1 cellular context compared by ENCODE assay signal in the genomic region with DNA sequence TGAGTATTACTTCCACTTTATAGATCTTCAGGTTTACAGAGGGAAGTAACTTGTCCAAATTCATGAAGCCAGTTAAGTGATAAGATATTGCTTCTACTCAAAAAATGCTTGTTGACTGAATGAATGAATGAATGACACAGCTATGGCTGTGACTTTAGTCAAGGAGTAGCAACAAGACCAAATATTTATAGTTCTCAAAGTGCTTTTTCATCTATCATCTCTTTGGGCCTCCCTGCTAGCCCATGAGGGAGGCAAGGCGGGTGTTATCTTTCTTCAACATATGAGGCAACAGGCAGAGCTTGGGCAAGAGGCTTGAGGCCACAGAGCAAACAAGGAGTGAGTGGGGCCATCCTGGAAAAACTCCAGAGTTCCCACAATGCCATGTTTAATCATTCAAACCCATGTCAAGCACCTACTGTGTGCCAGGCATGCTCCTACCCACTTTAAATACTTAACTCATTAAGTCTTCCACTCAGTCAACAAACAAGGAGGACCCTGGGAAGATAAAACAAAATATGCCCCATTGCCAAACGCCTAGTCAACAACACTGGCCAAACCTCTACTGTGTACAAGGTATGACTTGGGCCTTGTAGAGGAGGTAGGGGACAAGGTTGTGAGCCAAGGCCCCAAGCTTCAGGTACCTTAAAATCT.
TF ChIP-seq lines count a peak whose summit lies in the region.

No MANE protein-coding gene starts in this region.

TF ChIP-seq in K562, 482 proteins besides CTCF, POLR2A, EP300 and RAD21 (continued from another document and continues in another):
- TF ChIP-seq ZNF311 (CRISPR knock-in tag; IDR thresholded peaks at IDR 0.05) (peak; percentile 91; the same call in 1 of the 2 replicates), SREBF2 (CRISPR knock-in tag; IDR thresholded peaks at IDR 0.05) (no peak), KLF1 (tag; IDR thresholded peaks at IDR 0.05) (no peak), KLF10 (CRISPR knock-in tag; IDR thresholded peaks at IDR 0.05) (no peak), ZC3H8 (IDR thresholded peaks at IDR 0.05) (no peak), ZNF644 (tag; IDR thresholded peaks at IDR 0.05; ENCODE audit: low read depth) (peak; percentile 26; the same call in 1 of the 2 replicates), POLR2G (IDR thresholded peaks at IDR 0.05; ENCODE audit: low read depth, low read length) (no peak), NEUROD1 (IDR thresholded peaks at IDR 0.05; ENCODE audit: borderline replicate concordance, low read depth, low read length, partially characterized antibody) (peak; percentile 70), ZNF239 (CRISPR knock-in tag; IDR thresholded peaks at IDR 0.05) (peak; percentile 57; the same call in 1 of the 2 replicates), TEAD1 (CRISPR knock-in tag; IDR thresholded peaks at IDR 0.05) (peak in 1 of 2 experiments; percentile 60; a peak in 1 of 4 replicates), SAFB2 (IDR thresholded peaks at IDR 0.05; ENCODE audit: borderline replicate concordance, low read depth, low read length, severe bottlenecking) (no peak), NFXL1 (CRISPR knock-in tag; IDR thresholded peaks at IDR 0.05) (0 out of 2 replicates have a peak, but pooled peaks have one; percentile 24), PCBP1 (IDR thresholded peaks at IDR 0.05; ENCODE audit: low read depth, low read length, poor library complexity, severe bottlenecking) (no peak), MEIS2 (IDR thresholded peaks at IDR 0.05; ENCODE audit: partially characterized antibody) (peak; percentile 91), POLR2AphosphoS2 (IDR thresholded peaks at IDR 0.05; ENCODE audit: low read length) (no peak), MXI1 (IDR thresholded peaks at IDR 0.05; ENCODE audit: low read depth, low read length) (no peak), RBM22 (IDR thresholded peaks at IDR 0.05; ENCODE audit: low read depth, low read length, poor library complexity, severe bottlenecking) (no peak), NCOA6 (IDR thresholded peaks at IDR 0.05) (no peak), TRIM24 (IDR thresholded peaks at IDR 0.05) (peak; percentile 74 to 91), SRSF7 (optimal IDR thresholded peaks at IDR 0.05; ENCODE audit: low read depth, low read length) (no peak), DDX20 (tag; IDR thresholded peaks at IDR 0.05; ENCODE audit: low read depth) (peak; percentile 23; the same call in 1 of the 2 replicates), ZNF586 (CRISPR knock-in tag; conservative IDR thresholded peaks at IDR 0.05) (no peak), ZNF766 (CRISPR knock-in tag; conservative IDR thresholded peaks at IDR 0.05) (peak; percentile 90), XRCC3 (IDR thresholded peaks at IDR 0.05) (no peak), SRSF9 (IDR thresholded peaks at IDR 0.05; ENCODE audit: borderline replicate concordance, low read depth, low read length) (no peak), KDM5B (IDR thresholded peaks at IDR 0.05; ENCODE audit: insufficient replicate concordance, low read depth, low read length) (no peak), MIER1 (IDR thresholded peaks at IDR 0.05; ENCODE audit: low read depth) (no peak), NRF1 (conservative IDR thresholded peaks at IDR 0.05 in 1 of 2, IDR thresholded peaks at IDR 0.05 in 1 of 2) (no peak; a peak in 1 of 4 replicates), GATA2 (CRISPR knock-in tag; IDR thresholded peaks at IDR 0.05) (peak; percentile 87), HEY1 (CRISPR knock-in tag; IDR thresholded peaks at IDR 0.05; ENCODE audit: borderline replicate concordance) (no peak), SMAD3 (CRISPR knock-in tag; conservative IDR thresholded peaks at IDR 0.05) (0 out of 2 replicates have a peak, but pooled peaks have one; percentile 54), ZKSCAN1 (IDR thresholded peaks at IDR 0.05; ENCODE audit: low read depth, low read length) (peak; percentile 99), SIX5 (IDR thresholded peaks at IDR 0.05; ENCODE audit: borderline replicate concordance in 1 of 2, insufficient read depth in 1 of 2, low read depth in 1 of 2, low read length in 2 of 2) (no peak), NBN (IDR thresholded peaks at IDR 0.05; ENCODE audit: low read depth) (peak; percentile 83), SRSF1 (IDR thresholded peaks at IDR 0.05; ENCODE audit: low read depth, low read length) (no peak), SRSF3 (IDR thresholded peaks at IDR 0.05; ENCODE audit: insufficient read depth, low read length) (no peak), ARHGAP35 (IDR thresholded peaks at IDR 0.05; ENCODE audit: partially characterized antibody) (no peak), HCFC1 (IDR thresholded peaks at IDR 0.05; ENCODE audit: low read depth, low read length) (no peak), NONO (IDR thresholded peaks at IDR 0.05; ENCODE audit: low read depth in 2 of 2, low read length in 1 of 2) (no peak), RFX7 (CRISPR knock-in tag; IDR thresholded peaks at IDR 0.05) (0 out of 2 replicates have a peak, but pooled peaks have one; percentile 45), SLC30A9 (CRISPR knock-in tag; IDR thresholded peaks at IDR 0.05) (no peak), FOS (IDR thresholded peaks at IDR 0.05; ENCODE audit: extremely low read depth, insufficient read length) (no peak), TAF15 (IDR thresholded peaks at IDR 0.05; ENCODE audit: low read depth, low read length) (no peak), KAT7 (CRISPR knock-in tag; IDR thresholded peaks at IDR 0.05; ENCODE audit: borderline replicate concordance) (no peak)
- TF ChIP-seq, protein P1, sequence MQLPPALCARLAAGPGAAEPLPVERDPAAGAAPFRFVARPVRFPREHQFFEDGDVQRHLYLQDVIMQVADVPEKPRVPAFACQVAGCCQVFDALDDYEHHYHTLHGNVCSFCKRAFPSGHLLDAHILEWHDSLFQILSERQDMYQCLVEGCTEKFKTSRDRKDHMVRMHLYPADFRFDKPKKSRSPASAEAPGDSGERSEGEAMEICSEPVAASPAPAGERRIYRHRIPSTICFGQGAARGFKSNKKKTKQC (CRISPR knock-in tag; IDR thresholded peaks at IDR 0.05) = no peak
- TF ChIP-seq, protein P2, sequence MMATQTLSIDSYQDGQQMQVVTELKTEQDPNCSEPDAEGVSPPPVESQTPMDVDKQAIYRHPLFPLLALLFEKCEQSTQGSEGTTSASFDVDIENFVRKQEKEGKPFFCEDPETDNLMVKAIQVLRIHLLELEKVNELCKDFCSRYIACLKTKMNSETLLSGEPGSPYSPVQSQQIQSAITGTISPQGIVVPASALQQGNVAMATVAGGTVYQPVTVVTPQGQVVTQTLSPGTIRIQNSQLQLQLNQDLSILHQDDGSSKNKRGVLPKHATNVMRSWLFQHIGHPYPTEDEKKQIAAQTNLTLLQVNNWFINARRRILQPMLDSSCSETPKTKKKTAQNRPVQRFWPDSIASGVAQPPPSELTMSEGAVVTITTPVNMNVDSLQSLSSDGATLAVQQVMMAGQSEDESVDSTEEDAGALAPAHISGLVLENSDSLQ (IDR thresholded peaks at IDR 0.05) = peak; percentile 82
- TF ChIP-seq, protein P3, sequence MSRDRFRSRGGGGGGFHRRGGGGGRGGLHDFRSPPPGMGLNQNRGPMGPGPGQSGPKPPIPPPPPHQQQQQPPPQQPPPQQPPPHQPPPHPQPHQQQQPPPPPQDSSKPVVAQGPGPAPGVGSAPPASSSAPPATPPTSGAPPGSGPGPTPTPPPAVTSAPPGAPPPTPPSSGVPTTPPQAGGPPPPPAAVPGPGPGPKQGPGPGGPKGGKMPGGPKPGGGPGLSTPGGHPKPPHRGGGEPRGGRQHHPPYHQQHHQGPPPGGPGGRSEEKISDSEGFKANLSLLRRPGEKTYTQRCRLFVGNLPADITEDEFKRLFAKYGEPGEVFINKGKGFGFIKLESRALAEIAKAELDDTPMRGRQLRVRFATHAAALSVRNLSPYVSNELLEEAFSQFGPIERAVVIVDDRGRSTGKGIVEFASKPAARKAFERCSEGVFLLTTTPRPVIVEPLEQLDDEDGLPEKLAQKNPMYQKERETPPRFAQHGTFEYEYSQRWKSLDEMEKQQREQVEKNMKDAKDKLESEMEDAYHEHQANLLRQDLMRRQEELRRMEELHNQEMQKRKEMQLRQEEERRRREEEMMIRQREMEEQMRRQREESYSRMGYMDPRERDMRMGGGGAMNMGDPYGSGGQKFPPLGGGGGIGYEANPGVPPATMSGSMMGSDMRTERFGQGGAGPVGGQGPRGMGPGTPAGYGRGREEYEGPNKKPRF (IDR thresholded peaks at IDR 0.05; ENCODE audit: low read depth, low read length) = no peak
- TF ChIP-seq, protein P4, sequence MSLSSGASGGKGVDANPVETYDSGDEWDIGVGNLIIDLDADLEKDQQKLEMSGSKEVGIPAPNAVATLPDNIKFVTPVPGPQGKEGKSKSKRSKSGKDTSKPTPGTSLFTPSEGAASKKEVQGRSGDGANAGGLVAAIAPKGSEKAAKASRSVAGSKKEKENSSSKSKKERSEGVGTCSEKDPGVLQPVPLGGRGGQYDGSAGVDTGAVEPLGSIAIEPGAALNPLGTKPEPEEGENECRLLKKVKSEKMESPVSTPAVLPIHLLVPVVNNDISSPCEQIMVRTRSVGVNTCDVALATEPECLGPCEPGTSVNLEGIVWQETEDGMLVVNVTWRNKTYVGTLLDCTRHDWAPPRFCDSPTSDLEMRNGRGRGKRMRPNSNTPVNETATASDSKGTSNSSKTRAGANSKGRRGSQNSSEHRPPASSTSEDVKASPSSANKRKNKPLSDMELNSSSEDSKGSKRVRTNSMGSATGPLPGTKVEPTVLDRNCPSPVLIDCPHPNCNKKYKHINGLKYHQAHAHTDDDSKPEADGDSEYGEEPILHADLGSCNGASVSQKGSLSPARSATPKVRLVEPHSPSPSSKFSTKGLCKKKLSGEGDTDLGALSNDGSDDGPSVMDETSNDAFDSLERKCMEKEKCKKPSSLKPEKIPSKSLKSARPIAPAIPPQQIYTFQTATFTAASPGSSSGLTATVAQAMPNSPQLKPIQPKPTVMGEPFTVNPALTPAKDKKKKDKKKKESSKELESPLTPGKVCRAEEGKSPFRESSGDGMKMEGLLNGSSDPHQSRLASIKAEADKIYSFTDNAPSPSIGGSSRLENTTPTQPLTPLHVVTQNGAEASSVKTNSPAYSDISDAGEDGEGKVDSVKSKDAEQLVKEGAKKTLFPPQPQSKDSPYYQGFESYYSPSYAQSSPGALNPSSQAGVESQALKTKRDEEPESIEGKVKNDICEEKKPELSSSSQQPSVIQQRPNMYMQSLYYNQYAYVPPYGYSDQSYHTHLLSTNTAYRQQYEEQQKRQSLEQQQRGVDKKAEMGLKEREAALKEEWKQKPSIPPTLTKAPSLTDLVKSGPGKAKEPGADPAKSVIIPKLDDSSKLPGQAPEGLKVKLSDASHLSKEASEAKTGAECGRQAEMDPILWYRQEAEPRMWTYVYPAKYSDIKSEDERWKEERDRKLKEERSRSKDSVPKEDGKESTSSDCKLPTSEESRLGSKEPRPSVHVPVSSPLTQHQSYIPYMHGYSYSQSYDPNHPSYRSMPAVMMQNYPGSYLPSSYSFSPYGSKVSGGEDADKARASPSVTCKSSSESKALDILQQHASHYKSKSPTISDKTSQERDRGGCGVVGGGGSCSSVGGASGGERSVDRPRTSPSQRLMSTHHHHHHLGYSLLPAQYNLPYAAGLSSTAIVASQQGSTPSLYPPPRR (CRISPR knock-in tag; IDR thresholded peaks at IDR 0.05; ENCODE audit: borderline replicate concordance) = no peak
- TF ChIP-seq, protein P5, sequence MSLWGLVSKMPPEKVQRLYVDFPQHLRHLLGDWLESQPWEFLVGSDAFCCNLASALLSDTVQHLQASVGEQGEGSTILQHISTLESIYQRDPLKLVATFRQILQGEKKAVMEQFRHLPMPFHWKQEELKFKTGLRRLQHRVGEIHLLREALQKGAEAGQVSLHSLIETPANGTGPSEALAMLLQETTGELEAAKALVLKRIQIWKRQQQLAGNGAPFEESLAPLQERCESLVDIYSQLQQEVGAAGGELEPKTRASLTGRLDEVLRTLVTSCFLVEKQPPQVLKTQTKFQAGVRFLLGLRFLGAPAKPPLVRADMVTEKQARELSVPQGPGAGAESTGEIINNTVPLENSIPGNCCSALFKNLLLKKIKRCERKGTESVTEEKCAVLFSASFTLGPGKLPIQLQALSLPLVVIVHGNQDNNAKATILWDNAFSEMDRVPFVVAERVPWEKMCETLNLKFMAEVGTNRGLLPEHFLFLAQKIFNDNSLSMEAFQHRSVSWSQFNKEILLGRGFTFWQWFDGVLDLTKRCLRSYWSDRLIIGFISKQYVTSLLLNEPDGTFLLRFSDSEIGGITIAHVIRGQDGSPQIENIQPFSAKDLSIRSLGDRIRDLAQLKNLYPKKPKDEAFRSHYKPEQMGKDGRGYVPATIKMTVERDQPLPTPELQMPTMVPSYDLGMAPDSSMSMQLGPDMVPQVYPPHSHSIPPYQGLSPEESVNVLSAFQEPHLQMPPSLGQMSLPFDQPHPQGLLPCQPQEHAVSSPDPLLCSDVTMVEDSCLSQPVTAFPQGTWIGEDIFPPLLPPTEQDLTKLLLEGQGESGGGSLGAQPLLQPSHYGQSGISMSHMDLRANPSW (CRISPR knock-in tag; IDR thresholded peaks at IDR 0.05) = no peak
- TF ChIP-seq, protein P6, sequence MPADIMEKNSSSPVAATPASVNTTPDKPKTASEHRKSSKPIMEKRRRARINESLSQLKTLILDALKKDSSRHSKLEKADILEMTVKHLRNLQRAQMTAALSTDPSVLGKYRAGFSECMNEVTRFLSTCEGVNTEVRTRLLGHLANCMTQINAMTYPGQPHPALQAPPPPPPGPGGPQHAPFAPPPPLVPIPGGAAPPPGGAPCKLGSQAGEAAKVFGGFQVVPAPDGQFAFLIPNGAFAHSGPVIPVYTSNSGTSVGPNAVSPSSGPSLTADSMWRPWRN (IDR thresholded peaks at IDR 0.05; ENCODE audit: low read depth) = peak; percentile 52; the same call in 1 of the 2 replicates
- TF ChIP-seq, protein P7, sequence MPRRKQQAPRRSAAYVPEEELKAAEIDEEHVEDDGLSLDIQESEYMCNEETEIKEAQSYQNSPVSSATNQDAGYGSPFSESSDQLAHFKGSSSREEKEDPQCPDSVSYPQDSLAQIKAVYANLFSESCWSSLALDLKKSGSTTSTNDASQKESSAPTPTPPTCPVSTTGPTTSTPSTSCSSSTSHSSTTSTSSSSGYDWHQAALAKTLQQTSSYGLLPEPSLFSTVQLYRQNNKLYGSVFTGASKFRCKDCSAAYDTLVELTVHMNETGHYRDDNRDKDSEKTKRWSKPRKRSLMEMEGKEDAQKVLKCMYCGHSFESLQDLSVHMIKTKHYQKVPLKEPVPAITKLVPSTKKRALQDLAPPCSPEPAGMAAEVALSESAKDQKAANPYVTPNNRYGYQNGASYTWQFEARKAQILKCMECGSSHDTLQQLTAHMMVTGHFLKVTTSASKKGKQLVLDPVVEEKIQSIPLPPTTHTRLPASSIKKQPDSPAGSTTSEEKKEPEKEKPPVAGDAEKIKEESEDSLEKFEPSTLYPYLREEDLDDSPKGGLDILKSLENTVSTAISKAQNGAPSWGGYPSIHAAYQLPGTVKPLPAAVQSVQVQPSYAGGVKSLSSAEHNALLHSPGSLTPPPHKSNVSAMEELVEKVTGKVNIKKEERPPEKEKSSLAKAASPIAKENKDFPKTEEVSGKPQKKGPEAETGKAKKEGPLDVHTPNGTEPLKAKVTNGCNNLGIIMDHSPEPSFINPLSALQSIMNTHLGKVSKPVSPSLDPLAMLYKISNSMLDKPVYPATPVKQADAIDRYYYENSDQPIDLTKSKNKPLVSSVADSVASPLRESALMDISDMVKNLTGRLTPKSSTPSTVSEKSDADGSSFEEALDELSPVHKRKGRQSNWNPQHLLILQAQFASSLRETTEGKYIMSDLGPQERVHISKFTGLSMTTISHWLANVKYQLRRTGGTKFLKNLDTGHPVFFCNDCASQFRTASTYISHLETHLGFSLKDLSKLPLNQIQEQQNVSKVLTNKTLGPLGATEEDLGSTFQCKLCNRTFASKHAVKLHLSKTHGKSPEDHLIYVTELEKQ (CRISPR knock-in tag; IDR thresholded peaks at IDR 0.05) = no peak; the same call in 1 of the 2 replicates
